10 cellular contexts compared by ENCODE assay signal in genomic region chr1:25903986-25904385, GRCh38. TPM values are rescaled to one million over a fixed set of nuclear protein-coding genes. Genes with fewer than 3 reads are reported as not detected.
A peak's percentile ranks its signal among the peaks of the same experiment; 100 is the strongest.
DNase-seq lines count a peak whose midpoint lies in the region; TF ChIP-seq lines count a peak whose summit lies in the region.
"Had no signal": no experiment of that assay in that cellular context is flagged by ENCODE, and none has a peak within 500 bp of the region (broad histone marks: within the 10 kb centered on the region; RNA-seq: fewer than 3 reads in every experiment).

No MANE protein-coding gene starts in this region.

- H3K9me3 Mint-ChIP-seq in brain = no peaks in the 10 kb centered on the region
- no peaks in the 10 kb centered on the region for H3K9me3 Mint-ChIP-seq in nephron progenitor cell

- H3K36me3 ChIP-seq in DOHH2 (ENCODE audit: control insufficient read depth, low read length) = peaks cover 66% of the 10 kb centered on the region
- peaks cover 56% of the 10 kb centered on the region for H3K36me3 ChIP-seq in Loucy (ENCODE audit: insufficient read depth, low read length)
- no peaks in the 10 kb centered on the region for H3K36me3 ChIP-seq in right atrium auricular region
- no peaks in the 10 kb centered on the region for H3K36me3 ChIP-seq in colonic mucosa

- H3K4me1 ChIP-seq in DOHH2 (ENCODE audit: control insufficient read depth, low read length) (peaks cover 25% of the 10 kb centered on the region), Loucy (ENCODE audit: insufficient read depth, low read length, poor library complexity, severe bottlenecking) (peaks cover 60% of the 10 kb centered on the region), right atrium auricular region (peaks cover 0 to 30% of the 10 kb centered on the region in 2 donors), colonic mucosa (peaks cover 5% of the 10 kb centered on the region)

- peaks cover 5% of the 10 kb centered on the region for H3K27me3 ChIP-seq in DOHH2 (ENCODE audit: control insufficient read depth, low read length)
- H3K27me3 ChIP-seq in Loucy (ENCODE audit: insufficient read depth, low read length, poor library complexity, severe bottlenecking) = peaks cover 5% of the 10 kb centered on the region
- H3K27me3 ChIP-seq in right atrium auricular region = no peaks in the 10 kb centered on the region
- no peaks in the 10 kb centered on the region for H3K27me3 ChIP-seq in colonic mucosa

- H3K4me3 ChIP-seq in DOHH2 (ENCODE audit: low read length) = peak overlapping the region; percentile 93
- H3K4me3 ChIP-seq in Loucy (ENCODE audit: low read length, poor library complexity, severe bottlenecking) = peak overlapping the region; percentile 97
- no peak overlapping the region for H3K4me3 ChIP-seq in right atrium auricular region
- H3K4me3 ChIP-seq in colonic mucosa = no peak overlapping the region

- intact Hi-C loops in colonic mucosa (cut with DNase I) = no loop called here

- peaks cover 51% of the 10 kb centered on the region for H3F3A ChIP-seq in DOHH2 (ENCODE audit: control insufficient read depth, insufficient read depth)
- no peaks in the 10 kb centered on the region for H3F3A ChIP-seq in Loucy (ENCODE audit: low read depth)

- TF ChIP-seq CTCF in DOHH2 (IDR thresholded peaks at IDR 0.05; ENCODE audit: low read depth, low read length, poor library complexity, severe bottlenecking) = no peak
- no peak for TF ChIP-seq CTCF in Loucy (conservative IDR thresholded peaks at IDR 0.05; ENCODE audit: low read length)
- no peak for TF ChIP-seq CTCF in brain (conservative IDR thresholded peaks at IDR 0.05)
- no peak for TF ChIP-seq CTCF in nephron progenitor cell (IDR thresholded peaks at IDR 0.05)
- TF ChIP-seq CTCF in right atrium auricular region (IDR thresholded peaks at IDR 0.05) = no peak
- TF ChIP-seq CTCF in colonic mucosa (IDR thresholded peaks at IDR 0.05) = no peak

- H3K9me2 ChIP-seq in DOHH2 (replicated peaks; ENCODE audit: control insufficient read depth, low read length) = no peaks in the 10 kb centered on the region
- no peaks in the 10 kb centered on the region for H3K9me2 ChIP-seq in Loucy (replicated peaks; ENCODE audit: low read depth, low read length)

- H3K9me3 ChIP-seq in DOHH2 (ENCODE audit: control insufficient read depth, insufficient read depth, low read length) = no peaks in the 10 kb centered on the region
- no peaks in the 10 kb centered on the region for H3K9me3 ChIP-seq in Loucy (ENCODE audit: insufficient read depth, low read depth, low read length)
- H3K9me3 ChIP-seq in right atrium auricular region = no peaks in the 10 kb centered on the region
- no peaks in the 10 kb centered on the region for H3K9me3 ChIP-seq in colonic mucosa

- H3K36me3 Mint-ChIP-seq in brain = peaks cover 55% of the 10 kb centered on the region
- H3K36me3 Mint-ChIP-seq in nephron progenitor cell (ENCODE audit: low read depth) = peaks cover 50% of the 10 kb centered on the region

- H3K4me1 Mint-ChIP-seq in brain (peaks cover 86% of the 10 kb centered on the region), nephron progenitor cell (peaks cover 67% of the 10 kb centered on the region)

- peaks cover 63% of the 10 kb centered on the region for H3K79me2 ChIP-seq in DOHH2 (ENCODE audit: control insufficient read depth, low read length)
- peaks cover 72% of the 10 kb centered on the region for H3K79me2 ChIP-seq in Loucy (ENCODE audit: insufficient read depth, low read length)

- no peak overlapping the region for H2AFZ ChIP-seq in Loucy (ENCODE audit: low read length)

- H3K9ac ChIP-seq in Loucy (ENCODE audit: low read depth, low read length, poor library complexity, severe bottlenecking) (peak overlapping the region; percentile 85), colonic mucosa (ENCODE audit: low read depth in 2 of 2, low read length in 2 of 2) (no peak overlapping the region)

- peak overlapping the region; percentile 93 to 99 (median 98) for H3K27ac Mint-ChIP-seq in brain
- no peak overlapping the region for H3K27ac Mint-ChIP-seq in nephron progenitor cell

- H3K4me2 ChIP-seq in DOHH2 (ENCODE audit: low read length) = peak overlapping the region; percentile 86
- peak overlapping the region; percentile 92 for H3K4me2 ChIP-seq in Loucy (ENCODE audit: low read depth, low read length, poor library complexity, severe bottlenecking)

- H3K27ac ChIP-seq in DOHH2 (ENCODE audit: low read depth, low read length) (no peak overlapping the region), right atrium auricular region (no peak overlapping the region), colonic mucosa (no peak overlapping the region)

- H3K27me3 Mint-ChIP-seq in brain = peaks cover 7% of the 10 kb centered on the region
- no peaks in the 10 kb centered on the region for H3K27me3 Mint-ChIP-seq in nephron progenitor cell (ENCODE audit: low read depth, poor library complexity)

- H4K20me1 ChIP-seq in DOHH2 (ENCODE audit: control insufficient read depth, insufficient read depth, low read depth, low read length) = peaks cover 37% of the 10 kb centered on the region
- peaks cover 63% of the 10 kb centered on the region for H4K20me1 ChIP-seq in Loucy (ENCODE audit: insufficient read depth, low read length, poor library complexity, severe bottlenecking)

- H3K4me3 Mint-ChIP-seq in brain = peak overlapping the region; percentile 94 to 98 (median 98)
- peak overlapping the region; percentile 96 for H3K4me3 Mint-ChIP-seq in nephron progenitor cell

- DNase-seq in nephron progenitor cell (no peak), right atrium auricular region (ENCODE audit: low spot score) (no peak), colonic mucosa (no peak), KG1 (lab: John Stamatoyannopoulos, UW) (no peak), NCI-H2029 treated with DMSO at 0.1 percent for 48 hours (lab: John Stamatoyannopoulos, UW) (no peak)
- DNase-seq: GOT3; stimulated activated CD4-positive, alpha-beta T cell treated with anti-CD3 and anti-CD28 coated beads, Interleukin-4, amount 100 ng/mL, for 4 hours had no signal

RNA-seq across cellular contexts. Expression of gene STMN1, which starts 2.2 kb away (rescaled TPM):
- 3,158 TPM for polyA plus RNA-seq in brain (ENCODE audit: insufficient read depth, low read depth, low replicate concordance)
- total RNA-seq in right atrium auricular region = 10 to 100 TPM; 13.4 to 21.0 TPM
- total RNA-seq in colonic mucosa = 100 to 1,000 TPM in 1 of 2 donors, 10 to 100 TPM in 1; 79.1 to 149 TPM

RNA-seq across cellular contexts. Expression of gene PAQR7, which starts 28.5 kb away (rescaled TPM):
- 7.7 TPM for polyA plus RNA-seq in brain (ENCODE audit: insufficient read depth, low read depth, low replicate concordance)
- total RNA-seq in right atrium auricular region (1 to 10 TPM in 1 of 2 donors, under 1 TPM in 1; 0.85 to 2.9 TPM), colonic mucosa (1 to 10 TPM; 2.5 to 3.4 TPM)

RNA-seq across cellular contexts. Expression of gene AUNIP, which starts 44.7 kb away (rescaled TPM):
- 2.8 TPM for polyA plus RNA-seq in brain (ENCODE audit: insufficient read depth, low read depth, low replicate concordance)
- total RNA-seq in right atrium auricular region (not detected), colonic mucosa (1 to 10 TPM; 1.2 to 4.8 TPM)

Comparison
In these comparisons a context has a peak if more than half of its experiments do, and no peak if none do; other contexts are left out.
1. H3K4me3 ChIP-seq: peak in DOHH2 (single experiment) and Loucy (single experiment); none in right atrium auricular region (0 of 2) and colonic mucosa (single experiment).